10 cellular contexts compared by ENCODE assay signal in genomic region chr6:111731404-111732195, GRCh38.
DNase-seq lines count a peak whose midpoint lies in the region; ATAC-seq and TF ChIP-seq lines count a peak whose summit lies in the region.
"Had no signal": no experiment of that assay in that cellular context is flagged by ENCODE, and none has a peak within 500 bp of the region (broad histone marks: within the 10 kb centered on the region; RNA-seq: fewer than 3 reads in every experiment).

No MANE protein-coding gene starts in this region.

- no peak for TF ChIP-seq EP300 in tibial nerve (IDR thresholded peaks at IDR 0.05)

- WGBS in tibial nerve, 2 donors: 37 to 41% methylated on average over 6 of the region's 6 CpGs

- no peak for TF ChIP-seq CTCF in left lung (IDR thresholded peaks at IDR 0.05)
- TF ChIP-seq CTCF in tibial nerve (IDR thresholded peaks at IDR 0.05): no peak

- no peak for TF ChIP-seq POLR2A in tibial nerve (IDR thresholded peaks at IDR 0.05)

- no peaks in the 10 kb centered on the region for H3K9me3 Mint-ChIP-seq in activated naive CD4-positive, alpha-beta T cell treated with anti-CD3 and anti-CD28 coated beads, Interleukin-2, amount 50 U/mL, for 24 hours
- H3K9me3 Mint-ChIP-seq: dendritic cell treated with granulocyte-macrophage colony-stimulating factor and Interleukin-4, amounts not matched to agents 40 ng/mL and 50 ng/mL, for 4 days had no signal

- H3K27me3 Mint-ChIP-seq in activated naive CD4-positive, alpha-beta T cell treated with anti-CD3 and anti-CD28 coated beads, Interleukin-2, amount 50 U/mL, for 24 hours: no peaks in the 10 kb centered on the region

- H3K9me3 ChIP-seq in left lung (peaks cover 0 to 4% of the 10 kb centered on the region in 2 donors), tibial nerve (peaks cover 0 to 8% (median 0%) of the 10 kb centered on the region in 4 donors)

- DNase-seq in activated naive CD4-positive, alpha-beta T cell treated with Interleukin-2 at 50 U/mL for 16 hours: no peak
- DNase-seq in left lung (no peak), tibial nerve (ENCODE audit: low spot score in 2 of 2) (no peak), medulla oblongata (ENCODE audit: extremely low spot score) (no peak)
- DNase-seq in stimulated activated CD4-positive, alpha-beta T cell treated with anti-CD3 and anti-CD28 coated beads, Interleukin-4, amount 100 ng/mL, for 1 hour: no peak
- DNase-seq: NCI-H446 treated with DMSO at 0.1 percent for 48 hours had no signal

- no peak overlapping the region for H3K4me3 ChIP-seq in left lung
- H3K4me3 ChIP-seq in tibial nerve: no peak overlapping the region

- H3K4me1 ChIP-seq in left lung (peaks cover 0 to 16% of the 10 kb centered on the region in 2 donors), tibial nerve (peaks cover 0 to 64% (median 26%) of the 10 kb centered on the region in 4 donors)

- H3K27me3 ChIP-seq in left lung (no peaks in the 10 kb centered on the region), tibial nerve (no peaks in the 10 kb centered on the region)

- ATAC-seq in left lung (peak; percentile 19), GM18511 (IDR thresholded peaks at IDR 0.05; ENCODE audit: unreplicated experiment) (no peak)

- peaks cover 58% of the 10 kb centered on the region for H3K36me3 Mint-ChIP-seq in activated naive CD4-positive, alpha-beta T cell treated with anti-CD3 and anti-CD28 coated beads, Interleukin-2, amount 50 U/mL, for 24 hours

- no peak overlapping the region for H3K4me3 Mint-ChIP-seq in activated naive CD4-positive, alpha-beta T cell treated with anti-CD3 and anti-CD28 coated beads, Interleukin-2, amount 50 U/mL, for 24 hours
- H3K4me3 Mint-ChIP-seq: dendritic cell treated with granulocyte-macrophage colony-stimulating factor and Interleukin-4, amounts not matched to agents 40 ng/mL and 50 ng/mL, for 4 days had no signal

- H3K36me3 ChIP-seq in left lung (peaks cover 0 to 3% of the 10 kb centered on the region in 2 donors), tibial nerve (peaks cover 0 to 7% (median 0%) of the 10 kb centered on the region in 3 donors)

- H3K27ac ChIP-seq in angular gyrus (ENCODE audit: low read depth, low read length): peak overlapping the region; percentile 36
- no peak overlapping the region for H3K27ac ChIP-seq in left lung
- H3K27ac ChIP-seq in tibial nerve: peak overlapping the region; percentile 36 to 84 (median 66)

- intact Hi-C loops in left lung (cut with DNase I): no loop called here

- peak overlapping the region; percentile 87 for H3K27ac Mint-ChIP-seq in activated naive CD4-positive, alpha-beta T cell treated with anti-CD3 and anti-CD28 coated beads, Interleukin-2, amount 50 U/mL, for 24 hours

- H3K4me1 Mint-ChIP-seq in activated naive CD4-positive, alpha-beta T cell treated with anti-CD3 and anti-CD28 coated beads, Interleukin-2, amount 50 U/mL, for 24 hours: peaks cover 90% of the 10 kb centered on the region

Comparison
In these comparisons a context has a peak if more than half of its experiments do, and no peak if none do; other contexts are left out.
1. H3K27ac ChIP-seq: peak in angular gyrus (single experiment) and tibial nerve (4 of 4); none in left lung (0 of 2).